In genomic region chr1:2343023-2343935, GRCh38 we compare ENCODE assay signal across 1 cellular context.
TF ChIP-seq lines count a peak whose summit lies in the region.

No MANE protein-coding gene starts in this region.

TF ChIP-seq in SK-N-SH treated with all-trans-retinoic acid at 6 μM for 48 hours, 23 proteins besides CTCF, POLR2A, EP300 and RAD21 (continued from another document):
- TF ChIP-seq CREB5 (CRISPR knock-in tag; IDR thresholded peaks at IDR 0.05; ENCODE audit: low read depth) (no peak), ESRRG (CRISPR knock-in tag; IDR thresholded peaks at IDR 0.05) (no peak), ISL1 (CRISPR knock-in tag; IDR thresholded peaks at IDR 0.05) (no peak), TOX (CRISPR knock-in tag; IDR thresholded peaks at IDR 0.05; ENCODE audit: borderline replicate concordance) (no peak), ZNF565 (CRISPR knock-in tag; conservative IDR thresholded peaks at IDR 0.05; ENCODE audit: low read depth) (no peak), PPARA (CRISPR knock-in tag; IDR thresholded peaks at IDR 0.05; ENCODE audit: borderline replicate concordance) (no peak), CSDC2 (CRISPR knock-in tag; IDR thresholded peaks at IDR 0.05) (no peak), GLIS3 (CRISPR knock-in tag; IDR thresholded peaks at IDR 0.05) (no peak)
